Comparison of ENCODE assay signal across 14 cellular contexts in the genomic region with DNA sequence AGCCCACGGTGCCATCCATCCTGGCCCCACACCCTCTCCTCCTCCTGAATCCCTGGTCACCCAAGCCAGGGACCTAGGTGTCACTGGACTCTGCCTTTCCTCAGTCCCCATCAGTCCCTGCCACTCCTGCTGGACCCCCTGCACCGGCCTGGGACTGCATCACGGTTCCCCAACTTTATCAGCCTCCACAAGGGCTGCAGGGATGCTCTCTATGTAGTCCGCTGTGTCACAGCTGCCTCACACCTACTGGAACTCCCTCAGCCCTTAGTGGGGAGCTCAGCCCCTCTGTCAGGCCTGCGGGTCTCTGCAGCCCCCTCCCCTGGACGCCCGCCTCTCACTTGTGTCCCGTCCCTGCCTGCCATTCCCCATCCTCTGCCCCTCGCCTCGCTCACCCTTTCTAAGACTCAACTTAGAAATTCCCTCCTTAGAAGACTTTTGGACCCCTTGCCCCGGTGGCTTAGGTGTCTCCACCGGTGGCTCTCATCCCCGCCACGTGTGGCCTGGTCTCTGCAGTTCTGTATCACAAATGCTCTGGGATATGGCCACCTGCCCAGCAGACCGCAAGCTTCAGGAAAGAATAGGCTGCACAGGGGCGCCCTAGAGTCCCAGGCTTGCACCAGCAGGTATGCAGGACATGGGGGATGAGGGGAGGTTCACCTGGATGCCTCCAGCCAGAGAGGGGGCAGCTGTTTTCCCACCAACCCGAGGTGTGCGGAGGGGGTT.
DNase-seq lines count a peak whose midpoint lies in the region; FAIRE-seq and TF ChIP-seq lines count a peak whose summit lies in the region.
"Had no signal": no experiment of that assay in that cellular context is flagged by ENCODE, and none has a peak within 500 bp of the region (broad histone marks: within the 10 kb centered on the region; RNA-seq: fewer than 3 reads in every experiment).

No MANE protein-coding gene starts in this region.

- H3K27ac Mint-ChIP-seq in activated naive CD4-positive, alpha-beta T cell treated with anti-CD3 and anti-CD28 coated beads, Interleukin-2, amount 10 ng/mL, durations not matched to agents 7 days and 5 days: peak overlapping the region; percentile 43
- H3K27ac Mint-ChIP-seq: CD8-positive, alpha-beta T cell; H9 had no signal

- peaks cover 100% of the 10 kb centered on the region for H3K27me3 Mint-ChIP-seq in activated naive CD4-positive, alpha-beta T cell treated with anti-CD3 and anti-CD28 coated beads, Interleukin-2, amount 10 ng/mL, durations not matched to agents 7 days and 5 days

- H3K9me3 Mint-ChIP-seq in activated naive CD4-positive, alpha-beta T cell treated with anti-CD3 and anti-CD28 coated beads, Interleukin-2, amount 10 ng/mL, durations not matched to agents 7 days and 5 days: no peaks in the 10 kb centered on the region
- H3K9me3 Mint-ChIP-seq: CD8-positive, alpha-beta T cell; H9 had no signal

- FAIRE-seq in kidney (lab: Jason Lieb, UNC) (no peak), D721Med (lab: Jason Lieb, UNC) (no peak)

- H3K27me3 ChIP-seq in stomach: no peaks in the 10 kb centered on the region

- no peak for TF ChIP-seq POLR2A in stomach (IDR thresholded peaks at IDR 0.05)

- intact Hi-C loops in kidney (cut with DNase I) (no loop called here), stomach (cut with DNase I; ENCODE audit: low total_unique reads) (no loop called here)

- no peak for DNase-seq in activated naive CD4-positive, alpha-beta T cell treated with anti-CD3 and anti-CD28 coated beads, Interleukin-2, amount 10 ng/mL, durations not matched to agents 7 days and 5 days
- no peak for DNase-seq in activated naive CD4-positive, alpha-beta T cell treated with Interleukin-2 at 50 U/mL for 16 hours
- DNase-seq in NCI-H2107 (lab: John Stamatoyannopoulos, UW) (peak; percentile 25), kidney (peak; percentile 53), stomach (peak; percentile 51), D721Med (ENCODE audit: insufficient read length, low spot score) (no peak), iPS-NIHi7 (ENCODE audit: extremely low spot score) (no peak)
- DNase-seq: CD8-positive, alpha-beta T cell; EL; H9; NCI-H226; NCI-H526 treated with DMSO at 0.1 percent for 48 hours; PC-3 had no signal

- H3K9ac ChIP-seq in kidney (ENCODE audit: low read length in 2 of 2): no peak overlapping the region

- H3K4me3 Mint-ChIP-seq in activated naive CD4-positive, alpha-beta T cell treated with anti-CD3 and anti-CD28 coated beads, Interleukin-2, amount 10 ng/mL, durations not matched to agents 7 days and 5 days: no peak overlapping the region
- H3K4me3 Mint-ChIP-seq: CD8-positive, alpha-beta T cell; H9 had no signal

- CTCF ChIA-PET in activated naive CD4-positive, alpha-beta T cell treated with anti-CD3 and anti-CD28 coated beads, Interleukin-2, amount 10 ng/mL, durations not matched to agents 7 days and 5 days (lab: Charles Lee): interaction anchor here (0.9 to 1.6 kb wide), 3 partner anchors 22 to 121 kb away, joined by 3 to 5 read pairs (median 3); no protein-coding TSS in a partner anchor

- H3K4me1 Mint-ChIP-seq in activated naive CD4-positive, alpha-beta T cell treated with anti-CD3 and anti-CD28 coated beads, Interleukin-2, amount 10 ng/mL, durations not matched to agents 7 days and 5 days: peaks cover 27% of the 10 kb centered on the region

- no peak for TF ChIP-seq EP300 in stomach (IDR thresholded peaks at IDR 0.05)

- H3K36me3 ChIP-seq in kidney (ENCODE audit: control insufficient read depth in 1 of 2, insufficient read depth in 2 of 2, low read length in 2 of 2): no peaks in the 10 kb centered on the region
- H3K36me3 ChIP-seq in stomach: peaks cover 0 to 29% (median 9%) of the 10 kb centered on the region in 4 donors

- WGBS in stomach, 5 donors: 58 to 73% (median 71%) methylated on average over 18 of the region's 18 CpGs

- no peaks in the 10 kb centered on the region for H3K4me1 ChIP-seq in kidney (ENCODE audit: control insufficient read depth in 1 of 2, insufficient read depth in 1 of 2, low read depth in 1 of 2, low read length in 2 of 2)
- peaks cover 0 to 31% (median 11%) of the 10 kb centered on the region in 4 donors for H3K4me1 ChIP-seq in stomach

- TF ChIP-seq CTCF in kidney (IDR thresholded peaks at IDR 0.05; ENCODE audit: borderline replicate concordance, extremely low read depth, insufficient read depth): no peak
- no peak for TF ChIP-seq CTCF in stomach (IDR thresholded peaks at IDR 0.05)
- TF ChIP-seq CTCF in D721Med (IDR thresholded peaks at IDR 0.05; ENCODE audit: insufficient read depth, missing control alignments): no peak

- no peak overlapping the region for H3K27ac ChIP-seq in kidney (ENCODE audit: low read depth in 2 of 2, low read length in 2 of 2)
- H3K27ac ChIP-seq in stomach: no peak overlapping the region
- H3K27ac ChIP-seq: SK-N-MC had no signal

- no peaks in the 10 kb centered on the region for H3K36me3 Mint-ChIP-seq in activated naive CD4-positive, alpha-beta T cell treated with anti-CD3 and anti-CD28 coated beads, Interleukin-2, amount 10 ng/mL, durations not matched to agents 7 days and 5 days
- H3K36me3 Mint-ChIP-seq: CD8-positive, alpha-beta T cell had no signal

- H3K9me3 ChIP-seq in kidney (ENCODE audit: control insufficient read depth in 1 of 2, low read length in 2 of 2): no peaks in the 10 kb centered on the region
- H3K9me3 ChIP-seq in stomach: no peaks in the 10 kb centered on the region

- H3K4me3 ChIP-seq in kidney (ENCODE audit: low read length in 2 of 2) (no peak overlapping the region), stomach (no peak overlapping the region)
- H3K4me3 ChIP-seq: SK-N-MC had no signal

Comparison
In these comparisons a context has a peak if more than half of its experiments do, and no peak if none do; other contexts are left out.
1. DNase-seq: peak in NCI-H2107 (single experiment), kidney (single experiment) and stomach (single experiment); none in activated naive CD4-positive, alpha-beta T cell treated with anti-CD3 and anti-CD28 coated beads, Interleukin-2, amount 10 ng/mL, durations not matched to agents 7 days and 5 days (single experiment), activated naive CD4-positive, alpha-beta T cell treated with Interleukin-2 at 50 U/mL for 16 hours (single experiment), D721Med (single experiment) and iPS-NIHi7 (single experiment).